In genomic region chr17:40063034-40063765, GRCh38 we compare ENCODE assay signal across 8 cellular contexts. TPM values are rescaled to one million over a fixed set of nuclear protein-coding genes. Genes with fewer than 3 reads are reported as not detected.
DNase-seq lines count a peak whose midpoint lies in the region; ATAC-seq and TF ChIP-seq lines count a peak whose summit lies in the region.

No MANE protein-coding gene starts in this region.

- peaks cover 2% of the 10 kb centered on the region for H3K4me1 ChIP-seq in mesendoderm (ENCODE audit: control insufficient read depth, low read depth, low read length)

- H3K79me2 ChIP-seq in SU-DHL-6 (ENCODE audit: insufficient read depth, low read length): no peaks in the 10 kb centered on the region
- H3K79me2 ChIP-seq in mesendoderm (ENCODE audit: control insufficient read depth, insufficient read depth, low read length): no peaks in the 10 kb centered on the region

- peak overlapping the region; percentile 52 for H3K18ac ChIP-seq in mesendoderm (ENCODE audit: low read length)

- peak overlapping the region; percentile 77 for H3K4me2 ChIP-seq in SU-DHL-6 (ENCODE audit: low read depth, low read length, poor library complexity, severe bottlenecking)
- peak overlapping the region; percentile 35 for H3K4me2 ChIP-seq in mesendoderm (ENCODE audit: low read length)

- H3K36me3 Mint-ChIP-seq in activated CD4-positive, alpha-beta T cell treated with anti-CD3 and anti-CD28 coated beads, Interleukin-2, amount 10 ng/mL, durations not matched to agents 24 days and 14 days (ENCODE audit: low read depth): no peaks in the 10 kb centered on the region
- no peaks in the 10 kb centered on the region for H3K36me3 Mint-ChIP-seq in type B pancreatic cell

- H3K9me2 ChIP-seq in SU-DHL-6 (replicated peaks; ENCODE audit: insufficient read depth, low read length): no peaks in the 10 kb centered on the region

- peaks cover 42% of the 10 kb centered on the region for H3K27me3 Mint-ChIP-seq in activated CD4-positive, alpha-beta T cell treated with anti-CD3 and anti-CD28 coated beads, Interleukin-2, amount 10 ng/mL, durations not matched to agents 24 days and 14 days
- H3K27me3 Mint-ChIP-seq in type B pancreatic cell: peaks cover 8% of the 10 kb centered on the region

- DNase-seq in activated CD4-positive, alpha-beta T cell treated with anti-CD3 and anti-CD28 coated beads, Interleukin-2, amount 10 ng/mL, durations not matched to agents 24 days and 14 days: peak; percentile 70
- DNase-seq in activated CD4-positive, alpha-beta T cell treated with anti-CD3 and anti-CD28 coated beads for 4 hours: no peak
- DNase-seq in ecto neural progenitor cell (ENCODE audit: low spot score) (peak; percentile 92), mesendoderm (peak; percentile 55), type B pancreatic cell (ENCODE audit: extremely low spot score, unreplicated experiment) (no peak), glomerular visceral epithelial cell (ENCODE audit: extremely low spot score) (no peak)

- H4K20me1 ChIP-seq in SU-DHL-6 (ENCODE audit: low read depth, low read length): no peaks in the 10 kb centered on the region

- H3K27ac ChIP-seq in SU-DHL-6 (ENCODE audit: low read depth, low read length) (no peak overlapping the region), mesendoderm (ENCODE audit: low read depth, low read length) (no peak overlapping the region)

- H3K36me3 ChIP-seq in SU-DHL-6 (ENCODE audit: low read length) (no peaks in the 10 kb centered on the region), mesendoderm (ENCODE audit: control insufficient read depth, insufficient read depth, low read length) (no peaks in the 10 kb centered on the region)

- no peak overlapping the region for H2BK15ac ChIP-seq in mesendoderm (replicated peaks; ENCODE audit: low read depth)

- H3K4me3 ChIP-seq in SU-DHL-6 (ENCODE audit: insufficient read depth, low read length, poor library complexity, severe bottlenecking) (peak overlapping the region; percentile 69), mesendoderm (ENCODE audit: low read length) (peak overlapping the region; percentile 81)

- peak overlapping the region; percentile 16 for H2BK120ac ChIP-seq in mesendoderm (ENCODE audit: low read depth, low read length)

- no peak overlapping the region for H2AK5ac ChIP-seq in mesendoderm (ENCODE audit: low read length)

- ATAC-seq in HG03432 (IDR thresholded peaks at IDR 0.05; ENCODE audit: unreplicated experiment): peak; percentile 45

- no CpG with 5 or more reads among the region's 59 CpGs for WGBS in mesendoderm (ENCODE audit: extremely low coverage, insufficient coverage, low lambda C conversion rate)

- H3K4ac ChIP-seq in mesendoderm (ENCODE audit: low read depth, low read length): no peak overlapping the region

- H3K4me3 Mint-ChIP-seq in activated CD4-positive, alpha-beta T cell treated with anti-CD3 and anti-CD28 coated beads, Interleukin-2, amount 10 ng/mL, durations not matched to agents 24 days and 14 days: peak overlapping the region; percentile 78
- peak overlapping the region; percentile 87 for H3K4me3 Mint-ChIP-seq in type B pancreatic cell

- H3F3A ChIP-seq in SU-DHL-6 (ENCODE audit: insufficient read depth): no peaks in the 10 kb centered on the region

- no peaks in the 10 kb centered on the region for H3K9me3 ChIP-seq in SU-DHL-6 (ENCODE audit: insufficient read depth, low read length)

- no peak overlapping the region for H2BK5ac ChIP-seq in mesendoderm (ENCODE audit: low read length)

- H3K9me3 Mint-ChIP-seq in activated CD4-positive, alpha-beta T cell treated with anti-CD3 and anti-CD28 coated beads, Interleukin-2, amount 10 ng/mL, durations not matched to agents 24 days and 14 days: no peaks in the 10 kb centered on the region
- H3K9me3 Mint-ChIP-seq in type B pancreatic cell: no peaks in the 10 kb centered on the region

- H2AFZ ChIP-seq in SU-DHL-6 (ENCODE audit: low read depth, low read length, severe bottlenecking): peak overlapping the region; percentile 88

- H3K23ac ChIP-seq in mesendoderm (ENCODE audit: low read length): no peak overlapping the region

- H3K79me1 ChIP-seq in mesendoderm (ENCODE audit: low read length): no peaks in the 10 kb centered on the region

- intact Hi-C loops in activated CD4-positive, alpha-beta T cell treated with anti-CD3 and anti-CD28 coated beads, Interleukin-2, amount 10 ng/mL, durations not matched to agents 24 days and 14 days (cut with micrococcal nuclease): loop anchor here (2.0 kb wide), 2 partner anchors 24 to 48 kb away; no protein-coding TSS in a partner anchor

- H3K27me3 ChIP-seq in SU-DHL-6 (ENCODE audit: low read length): no peaks in the 10 kb centered on the region
- H3K27me3 ChIP-seq in mesendoderm (ENCODE audit: insufficient read depth, low read length, poor library complexity): no peaks in the 10 kb centered on the region

- H3K9ac ChIP-seq in SU-DHL-6 (ENCODE audit: low read length) (peak overlapping the region; percentile 59), mesendoderm (ENCODE audit: low read length) (peak overlapping the region; percentile 89)

- H3K56ac ChIP-seq in mesendoderm (ENCODE audit: low read length): peak overlapping the region; percentile 97

- H3K4me1 Mint-ChIP-seq in activated CD4-positive, alpha-beta T cell treated with anti-CD3 and anti-CD28 coated beads, Interleukin-2, amount 10 ng/mL, durations not matched to agents 24 days and 14 days: peaks cover 29% of the 10 kb centered on the region
- peaks cover 43% of the 10 kb centered on the region for H3K4me1 Mint-ChIP-seq in type B pancreatic cell (ENCODE audit: unreplicated experiment)

- TF ChIP-seq CTCF in SU-DHL-6 (IDR thresholded peaks at IDR 0.05; ENCODE audit: insufficient read depth, low read length, poor library complexity, severe bottlenecking) (no peak), type B pancreatic cell (conservative IDR thresholded peaks at IDR 0.05) (peak; percentile 16)

- H4K5ac ChIP-seq in mesendoderm (ENCODE audit: low read length): no peak overlapping the region

- no peak overlapping the region for H4K8ac ChIP-seq in mesendoderm (ENCODE audit: low read depth, low read length)

- H3K27ac Mint-ChIP-seq in activated CD4-positive, alpha-beta T cell treated with anti-CD3 and anti-CD28 coated beads, Interleukin-2, amount 10 ng/mL, durations not matched to agents 24 days and 14 days: no peak overlapping the region
- H3K27ac Mint-ChIP-seq in type B pancreatic cell: no peak overlapping the region

RNA-seq across cellular contexts. Expression of gene THRA, which starts 0.4 kb away (rescaled TPM):
- total RNA-seq in activated CD4-positive, alpha-beta T cell treated with anti-CD3 and anti-CD28 coated beads, Interleukin-2, amount 10 ng/mL, durations not matched to agents 24 days and 14 days: 4.5 and 5.1 TPM in 2 replicates
- 2.5 TPM for polyA plus RNA-seq in mesendoderm (2013, experiment 1 of 2)
- polyA plus RNA-seq in mesendoderm (2013, experiment 2 of 2): 2.9 TPM
- 18.3 and 37.0 TPM in 2 replicates for total RNA-seq in type B pancreatic cell (ENCODE audit: low replicate concordance)

RNA-seq across cellular contexts. Expression of gene MED24, which starts 9.0 kb away (rescaled TPM):
- total RNA-seq in activated CD4-positive, alpha-beta T cell treated with anti-CD3 and anti-CD28 coated beads, Interleukin-2, amount 10 ng/mL, durations not matched to agents 24 days and 14 days: 118 and 122 TPM in 2 replicates
- 54.7 TPM for polyA plus RNA-seq in mesendoderm (2013, experiment 1 of 2)
- 54.0 TPM for polyA plus RNA-seq in mesendoderm (2013, experiment 2 of 2)
- 93.2 and 123 TPM in 2 replicates for total RNA-seq in type B pancreatic cell (ENCODE audit: low replicate concordance)

RNA-seq across cellular contexts. Expression of gene NR1D1, which starts 37.2 kb away (rescaled TPM):
- total RNA-seq in activated CD4-positive, alpha-beta T cell treated with anti-CD3 and anti-CD28 coated beads, Interleukin-2, amount 10 ng/mL, durations not matched to agents 24 days and 14 days: 7.9 and 8.2 TPM in 2 replicates
- 2.3 TPM for polyA plus RNA-seq in mesendoderm (2013, experiment 1 of 2)
- polyA plus RNA-seq in mesendoderm (2013, experiment 2 of 2): 2.5 TPM
- total RNA-seq in type B pancreatic cell (ENCODE audit: low replicate concordance): 5.7 and 9.5 TPM in 2 replicates

RNA-seq across cellular contexts. Expression of gene CSF3, which starts 48.0 kb away (rescaled TPM):
- total RNA-seq in activated CD4-positive, alpha-beta T cell treated with anti-CD3 and anti-CD28 coated beads, Interleukin-2, amount 10 ng/mL, durations not matched to agents 24 days and 14 days: not detected in 2 replicates
- 0.04 TPM for polyA plus RNA-seq in mesendoderm (2013, experiment 1 of 2)
- polyA plus RNA-seq in mesendoderm (2013, experiment 2 of 2): 0.04 TPM
- not detected in 2 replicates for total RNA-seq in type B pancreatic cell (ENCODE audit: low replicate concordance)

RNA-seq across cellular contexts. Expression of gene MSL1, which starts 58.6 kb away (rescaled TPM):
- total RNA-seq in activated CD4-positive, alpha-beta T cell treated with anti-CD3 and anti-CD28 coated beads, Interleukin-2, amount 10 ng/mL, durations not matched to agents 24 days and 14 days: 92.7 and 98.5 TPM in 2 replicates
- 40.3 TPM for polyA plus RNA-seq in mesendoderm (2013, experiment 1 of 2)
- 40.9 TPM for polyA plus RNA-seq in mesendoderm (2013, experiment 2 of 2)
- 86.3 and 128 TPM in 2 replicates for total RNA-seq in type B pancreatic cell (ENCODE audit: low replicate concordance)

Comparison
In these comparisons a context has a peak if more than half of its experiments do, and no peak if none do; other contexts are left out.
1. DNase-seq: peak in activated CD4-positive, alpha-beta T cell treated with anti-CD3 and anti-CD28 coated beads, Interleukin-2, amount 10 ng/mL, durations not matched to agents 24 days and 14 days (single experiment), ecto neural progenitor cell (single experiment) and mesendoderm (single experiment); none in activated CD4-positive, alpha-beta T cell treated with anti-CD3 and anti-CD28 coated beads for 4 hours (0 of 2), type B pancreatic cell (single experiment) and glomerular visceral epithelial cell (single experiment).